In the genomic region with DNA sequence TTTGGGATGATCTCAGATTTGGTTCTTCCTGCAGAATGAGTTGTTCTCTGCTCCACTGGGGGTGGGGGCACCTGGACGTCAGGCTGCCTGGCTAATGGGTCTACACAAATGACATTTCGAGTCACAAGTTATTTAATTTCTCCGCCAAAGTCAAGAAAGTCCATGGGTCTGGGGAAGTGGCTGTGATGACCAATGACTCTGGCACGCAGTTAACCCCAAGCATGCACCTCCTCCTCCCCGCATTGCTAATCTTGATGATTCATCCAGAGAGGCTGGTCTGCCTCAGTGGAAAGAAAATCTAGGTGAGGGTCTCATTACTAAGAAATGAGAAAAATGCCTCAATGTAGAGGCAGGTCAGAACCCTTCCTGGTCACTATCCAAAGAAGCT, we compare ENCODE assay signal across 8 cellular contexts.
DNase-seq lines count a peak whose midpoint lies in the region; ATAC-seq and TF ChIP-seq lines count a peak whose summit lies in the region.

No MANE protein-coding gene starts in this region.

- WGBS in lung, 2 donors = 50 to 68% methylated on average over 5 of the region's 5 CpGs

- peaks cover 45% of the 10 kb centered on the region for H3K4me1 ChIP-seq in adipocyte (ENCODE audit: control insufficient read depth, insufficient read depth, low read length)
- peaks cover 0 to 2% of the 10 kb centered on the region in 2 donors for H3K4me1 ChIP-seq in lung (ENCODE audit: control insufficient read depth in 2 of 2, insufficient read depth in 2 of 2, low read length in 2 of 2)

- H3K27me3 ChIP-seq in adipocyte (replicated peaks; ENCODE audit: control insufficient read depth, insufficient read depth, low read length) (no peaks in the 10 kb centered on the region), lung (ENCODE audit: control insufficient read depth, insufficient read depth) (no peaks in the 10 kb centered on the region)

- no peak overlapping the region for H3K4me3 ChIP-seq in AG10803 (ENCODE audit: low read length)
- H3K4me3 ChIP-seq in adipocyte (ENCODE audit: low read length) = peak overlapping the region; percentile 9
- no peak overlapping the region for H3K4me3 ChIP-seq in lung

- no peaks in the 10 kb centered on the region for H3K36me3 ChIP-seq in adipocyte (ENCODE audit: control insufficient read depth, insufficient read depth, low read length, severe bottlenecking)
- H3K36me3 ChIP-seq in lung (ENCODE audit: control insufficient read depth in 2 of 2, insufficient read depth in 2 of 2, low read length in 2 of 2) = no peaks in the 10 kb centered on the region

- peak overlapping the region in 1 of 2 donors; percentile 45 for H3K27ac ChIP-seq in lung (ENCODE audit: low read depth in 1 of 2, low read length in 1 of 2)

- peak; percentile 53 for ATAC-seq in lung (ENCODE audit: insufficient read depth, low FRiP score)
- no peak for ATAC-seq in GM18505 (IDR thresholded peaks at IDR 0.05; ENCODE audit: unreplicated experiment)
- no peak for ATAC-seq in GM21723 (IDR thresholded peaks at IDR 0.05; ENCODE audit: unreplicated experiment)
- no peak for ATAC-seq in HG03139 (IDR thresholded peaks at IDR 0.05; ENCODE audit: unreplicated experiment)

- no peaks in the 10 kb centered on the region for H3K9me3 ChIP-seq in adipocyte (ENCODE audit: control insufficient read depth, low read length)
- H3K9me3 ChIP-seq in lung (ENCODE audit: control insufficient read depth in 2 of 2, insufficient read depth in 1 of 2, low read length in 1 of 2) = peaks cover 0 to 4% of the 10 kb centered on the region in 2 donors

- TF ChIP-seq CTCF in AG10803 (conservative IDR thresholded peaks at IDR 0.05; ENCODE audit: low read length) (no peak), lung (IDR thresholded peaks at IDR 0.05; ENCODE audit: control extremely low read depth, extremely low read depth) (no peak)

- peak; percentile 95 for DNase-seq in AG10803 (ENCODE audit: low read depth)
- DNase-seq in HS-27A (ENCODE audit: low read depth) = peak; percentile 98
- peak; percentile 94 for DNase-seq in adipocyte (ENCODE audit: low read depth)
- no peak for DNase-seq in lung (ENCODE audit: low spot score)
- no peak for DNase-seq in NCI-H446 (lab: John Stamatoyannopoulos, UW)

- no peak for TF ChIP-seq POLR2A in GM18505 (IDR thresholded peaks at IDR 0.05; ENCODE audit: borderline replicate concordance, extremely low read depth, insufficient read depth, insufficient read length)

- peak overlapping the region; percentile 10 for H3K9ac ChIP-seq in adipocyte (ENCODE audit: low read length)

Comparison
In these comparisons a context has a peak if more than half of its experiments do, and no peak if none do; other contexts are left out.
1. DNase-seq: peak in AG10803 (single experiment), HS-27A (single experiment) and adipocyte (single experiment); none in lung (single experiment) and NCI-H446 (0 of 2).